In genomic region chr2:175205523-175205922, GRCh38 we compare ENCODE assay signal across 20 cellular contexts. TPM values are rescaled to one million over a fixed set of nuclear protein-coding genes. Genes with fewer than 3 reads are reported as not detected.
DNase-seq lines count a peak whose midpoint lies in the region; ATAC-seq, FAIRE-seq and TF ChIP-seq lines count a peak whose summit lies in the region.
"Had no signal": no experiment of that assay in that cellular context is flagged by ENCODE, and none has a peak within 500 bp of the region (broad histone marks: within the 10 kb centered on the region; RNA-seq: fewer than 3 reads in every experiment).

No MANE protein-coding gene starts in this region.

- DNase-seq in AG20443 (ENCODE audit: low spot score): peak; percentile 6
- peak; percentile 66 for DNase-seq in LHCN-M2 (ENCODE audit: low read depth)
- peak; percentile 54 for DNase-seq in bronchial epithelial cell (ENCODE audit: low read depth)
- DNase-seq in iris pigment epithelial cell (ENCODE audit: low read depth): peak; percentile 54
- DNase-seq in T-helper 1 cell: no peak
- DNase-seq in lower lobe of right lung: no peak
- DNase-seq: activated CD4-positive, alpha-beta T cell treated with anti-CD3 and anti-CD28 coated beads for 48 hours; DMS153; effector memory CD8-positive, alpha-beta T cell; hypothalamus; kidney; NCI-H1105; NCI-H510A; small intestine; stimulated activated CD4-positive, alpha-beta T cell treated with anti-CD3 and anti-CD28 coated beads, Interleukin-4, amount 100 ng/mL, for 1 hour; SW 1271; uterus had no signal

- H3K36me3 ChIP-seq in bronchial epithelial cell (ENCODE audit: control insufficient read depth, insufficient read depth, low read length): no peaks in the 10 kb centered on the region
- no peaks in the 10 kb centered on the region for H3K36me3 ChIP-seq in lower lobe of right lung
- H3K36me3 ChIP-seq: uterus had no signal

- no peak for FAIRE-seq in bronchial epithelial cell (lab: Jason Lieb, UNC)
- FAIRE-seq: kidney, small intestine had no signal

- H3K27me3 ChIP-seq in bronchial epithelial cell (ENCODE audit: control insufficient read depth, insufficient read depth, low read length): no peaks in the 10 kb centered on the region
- H3K27me3 ChIP-seq in lower lobe of right lung (ENCODE audit: low read depth): peaks cover 3% of the 10 kb centered on the region

- intact Hi-C loops in lower lobe of right lung (cut with DNase I): no loop called here

- peaks cover 5% of the 10 kb centered on the region for H3K4me1 ChIP-seq in lower lobe of right lung
- H3K4me1 ChIP-seq: uterus had no signal

- H3K4me3 ChIP-seq in bronchial epithelial cell (ENCODE audit: low read depth, low read length): no peak overlapping the region
- H3K4me3 ChIP-seq in lower lobe of right lung: no peak overlapping the region
- H3K4me3 ChIP-seq: uterus had no signal

- no peaks in the 10 kb centered on the region for H3K9me3 ChIP-seq in lower lobe of right lung
- H3K9me3 ChIP-seq: uterus had no signal

- ATAC-seq in GM19328 (IDR thresholded peaks at IDR 0.05; ENCODE audit: unreplicated experiment): no peak
- no peak for ATAC-seq in lower lobe of right lung
- ATAC-seq in HG02642 (IDR thresholded peaks at IDR 0.05; ENCODE audit: poor library complexity, unreplicated experiment): no peak
- ATAC-seq: effector memory CD8-positive, alpha-beta T cell; natural killer cell treated with Interleukin-12 subunit alpha and Interleukin-12 subunit beta and Interleukin-15 and Interleukin-18, amount 100 ng/mL, for 72 hours had no signal

- no peak overlapping the region for H3K27ac ChIP-seq in lower lobe of right lung
- H3K27ac ChIP-seq: uterus had no signal

- no peak for TF ChIP-seq CTCF in bronchial epithelial cell (IDR thresholded peaks at IDR 0.05; ENCODE audit: insufficient read depth, low read length, severe bottlenecking)
- TF ChIP-seq CTCF in lower lobe of right lung (IDR thresholded peaks at IDR 0.05): no peak

RNA-seq across cellular contexts. Expression of gene ATP5MC3, which starts 24.0 kb away (rescaled TPM):
- 176 and 215 TPM in 2 replicates for total RNA-seq in LHCN-M2 (2014; rRNA removed)
- 439 TPM for polyA plus RNA-seq in LHCN-M2 (2012)
- 76.1 and 80.3 TPM in 2 replicates for total RNA-seq in bronchial epithelial cell
- 133 TPM for total RNA-seq in lower lobe of right lung

RNA-seq across cellular contexts. Expression of gene ATF2, which starts 37.5 kb away (rescaled TPM):
- total RNA-seq in LHCN-M2 (2014; rRNA removed): 35.5 and 37.3 TPM in 2 replicates
- polyA plus RNA-seq in LHCN-M2 (2012): 10.6 TPM
- total RNA-seq in bronchial epithelial cell: 26.1 and 32.1 TPM in 2 replicates
- 48.0 TPM for total RNA-seq in lower lobe of right lung

Comparison
In these comparisons a context has a peak if more than half of its experiments do, and no peak if none do; other contexts are left out.
1. DNase-seq: peak in AG20443 (single experiment), LHCN-M2 (single experiment), bronchial epithelial cell (single experiment) and iris pigment epithelial cell (single experiment); none in T-helper 1 cell (0 of 5) and lower lobe of right lung (single experiment).